9 cellular contexts compared by ENCODE assay signal in the genomic region with DNA sequence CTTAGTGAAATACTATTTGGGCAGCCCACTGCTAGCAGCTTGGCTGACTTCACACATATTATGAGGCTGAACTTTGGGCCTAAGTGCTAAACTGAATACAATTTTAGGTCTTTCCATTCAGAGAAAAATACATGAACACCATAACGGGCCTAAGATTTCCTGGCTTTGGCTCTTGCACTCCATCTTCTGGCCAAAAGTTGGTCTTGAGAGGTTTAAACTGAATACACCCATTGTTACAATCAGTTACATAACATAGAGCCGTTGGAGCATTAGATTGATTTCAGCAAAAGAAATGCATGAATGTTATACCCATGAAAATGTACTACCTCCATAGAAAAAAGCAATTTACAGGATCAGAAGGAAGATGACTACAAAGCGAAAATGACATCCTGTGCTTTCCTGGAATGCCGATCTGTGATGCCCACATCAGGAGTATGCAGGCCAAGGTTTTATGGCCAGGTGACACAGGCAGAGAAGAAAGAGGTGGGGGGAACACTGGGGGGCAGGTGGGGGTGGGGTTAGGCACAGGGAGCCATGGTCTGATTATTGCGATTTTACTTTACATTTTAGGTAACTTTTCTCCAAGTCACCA. TPM values are rescaled to one million over a fixed set of nuclear protein-coding genes. Genes with fewer than 3 reads are reported as not detected.
A peak's percentile ranks its signal among the peaks of the same experiment; 100 is the strongest.
DNase-seq lines count a peak whose midpoint lies in the region; ATAC-seq and TF ChIP-seq lines count a peak whose summit lies in the region.
"Had no signal": no experiment of that assay in that cellular context is flagged by ENCODE, and none has a peak within 500 bp of the region (broad histone marks: within the 10 kb centered on the region; RNA-seq: fewer than 3 reads in every experiment).

No MANE protein-coding gene starts in this region.

- WGBS in heart left ventricle, 4 donors, result 53 to 58% (median 55%) methylated on average over 5 of the region's 5 CpGs

- DNase-seq in CD4-positive, CD25-positive, alpha-beta regulatory T cell, result peak in 2 of 3 donors; percentile 51 to 54
- DNase-seq in H7 (peak; percentile 51), NCI-H82 (lab: John Stamatoyannopoulos, UW) (peak; percentile 85), heart left ventricle (peak in 2 of 5 donors; percentile 29 to 44), sciatic nerve (ENCODE audit: low spot score) (no peak), GF-D8 (lab: John Stamatoyannopoulos, UW) (no peak), NCI-H187 treated with DMSO at 0.1 percent for 48 hours (lab: John Stamatoyannopoulos, UW) (no peak)
- peak; percentile 32 for DNase-seq in activated naive CD4-positive, alpha-beta T cell treated with anti-CD3 and anti-CD28 coated beads, Interleukin-2, amount 50 U/mL, for 16 hours

- intact Hi-C loops in heart left ventricle (cut with DNase I) (loop anchor here in 8 of 10 donors (2.0 to 10.0 kb wide), 3 partner anchors 228 to 491 kb away; no protein-coding TSS in a partner anchor), sciatic nerve (cut with DNase I) (no loop called here)

- no peak for ATAC-seq in CD4-positive, CD25-positive, alpha-beta regulatory T cell (ENCODE audit: low read depth in 2 of 2)
- peak in 3 of 4 donors; percentile 47 to 84 (median 77) for ATAC-seq in heart left ventricle
- peak; percentile 96 for ATAC-seq in sciatic nerve

- TF ChIP-seq POLR2A in heart left ventricle (IDR thresholded peaks at IDR 0.05), result no peak

- H3K27me3 ChIP-seq in CD4-positive, CD25-positive, alpha-beta regulatory T cell (ENCODE audit: control insufficient read depth, insufficient read depth, low read length), result no peaks in the 10 kb centered on the region
- no peaks in the 10 kb centered on the region for H3K27me3 ChIP-seq in H7 (ENCODE audit: control insufficient read depth, insufficient read depth, low read length)
- H3K27me3 ChIP-seq in heart left ventricle, result peaks cover 0 to 8% (median 0%) of the 10 kb centered on the region in 9 donors

- H3K4me1 Mint-ChIP-seq in CD4-positive, CD25-positive, alpha-beta regulatory T cell, result no peaks in the 10 kb centered on the region

- TF ChIP-seq CTCF in heart left ventricle (IDR thresholded peaks at IDR 0.05), result peak; percentile 54 to 79 (median 68)

- peaks cover 21% of the 10 kb centered on the region for H3K27me3 Mint-ChIP-seq in CD4-positive, CD25-positive, alpha-beta regulatory T cell

- no peaks in the 10 kb centered on the region for H3K9me3 Mint-ChIP-seq in CD4-positive, CD25-positive, alpha-beta regulatory T cell

- no peak overlapping the region for H3K4me3 ChIP-seq in CD4-positive, CD25-positive, alpha-beta regulatory T cell (ENCODE audit: low read depth, low read length)
- H3K4me3 ChIP-seq in H7 (ENCODE audit: insufficient read depth, low read depth, low read length), result no peak overlapping the region
- H3K4me3 ChIP-seq in heart left ventricle, result no peak overlapping the region

- no peaks in the 10 kb centered on the region for H3K4me1 ChIP-seq in CD4-positive, CD25-positive, alpha-beta regulatory T cell (ENCODE audit: control insufficient read depth, insufficient read depth, low read length, poor library complexity, severe bottlenecking)
- H3K4me1 ChIP-seq in heart left ventricle, result no peaks in the 10 kb centered on the region

- H3K36me3 Mint-ChIP-seq in CD4-positive, CD25-positive, alpha-beta regulatory T cell, result no peaks in the 10 kb centered on the region

- H3K36me3 ChIP-seq in CD4-positive, CD25-positive, alpha-beta regulatory T cell (ENCODE audit: control insufficient read depth, insufficient read depth, low read length), result no peaks in the 10 kb centered on the region
- H3K36me3 ChIP-seq in H7 (replicated peaks; ENCODE audit: control insufficient read depth, insufficient read depth, low read length), result no peaks in the 10 kb centered on the region
- no peaks in the 10 kb centered on the region for H3K36me3 ChIP-seq in heart left ventricle
- H3K36me3 ChIP-seq: neutrophil had no signal

- H3K27ac ChIP-seq in CD4-positive, CD25-positive, alpha-beta regulatory T cell (ENCODE audit: insufficient read depth, low read length, poor library complexity, severe bottlenecking), result no peak overlapping the region
- no peak overlapping the region for H3K27ac ChIP-seq in heart left ventricle
- H3K27ac ChIP-seq: neutrophil had no signal

- H3K27ac Mint-ChIP-seq in CD4-positive, CD25-positive, alpha-beta regulatory T cell, result no peak overlapping the region

- no peaks in the 10 kb centered on the region for H3K9me3 ChIP-seq in CD4-positive, CD25-positive, alpha-beta regulatory T cell (ENCODE audit: control insufficient read depth in 2 of 2, low read length in 2 of 2)
- no peaks in the 10 kb centered on the region for H3K9me3 ChIP-seq in heart left ventricle
- H3K9me3 ChIP-seq: neutrophil had no signal

- no peak overlapping the region for H3K4me3 Mint-ChIP-seq in CD4-positive, CD25-positive, alpha-beta regulatory T cell

RNA-seq across cellular contexts. Expression of gene SHISA2, which starts 11.1 kb away (rescaled TPM):
- 1.7 TPM for total RNA-seq in CD4-positive, CD25-positive, alpha-beta regulatory T cell
- under 1 TPM in 3 of 4 donors, not detected in 1; 0.09 to 0.14 (median 0.11) TPM for polyA plus RNA-seq in CD4-positive, CD25-positive, alpha-beta regulatory T cell
- total RNA-seq in H7 (2014; rRNA removed; shearing (Covaris generic)), result 33.7 and 59.8 TPM in 2 replicates
- under 1 TPM in 8 of 9 donors, not detected in 1; 0.09 to 0.72 (median 0.12) TPM for total RNA-seq in heart left ventricle
- polyA plus RNA-seq in heart left ventricle, result under 1 TPM; 0.08 to 0.11 TPM
- 2.9 TPM for total RNA-seq in sciatic nerve

Comparison
In these comparisons a context has a peak if more than half of its experiments do, and no peak if none do; other contexts are left out.
1. ATAC-seq: peak in heart left ventricle (3 of 4) and sciatic nerve (single experiment); none in CD4-positive, CD25-positive, alpha-beta regulatory T cell (0 of 2).
2. DNase-seq: peak in CD4-positive, CD25-positive, alpha-beta regulatory T cell (2 of 3), H7 (single experiment), NCI-H82 (single experiment) and activated naive CD4-positive, alpha-beta T cell treated with anti-CD3 and anti-CD28 coated beads, Interleukin-2, amount 50 U/mL, for 16 hours (single experiment); none in sciatic nerve (single experiment), GF-D8 (single experiment) and NCI-H187 treated with DMSO at 0.1 percent for 48 hours (single experiment).